Comparison of ENCODE assay signal across 15 cellular contexts in the genomic region with DNA sequence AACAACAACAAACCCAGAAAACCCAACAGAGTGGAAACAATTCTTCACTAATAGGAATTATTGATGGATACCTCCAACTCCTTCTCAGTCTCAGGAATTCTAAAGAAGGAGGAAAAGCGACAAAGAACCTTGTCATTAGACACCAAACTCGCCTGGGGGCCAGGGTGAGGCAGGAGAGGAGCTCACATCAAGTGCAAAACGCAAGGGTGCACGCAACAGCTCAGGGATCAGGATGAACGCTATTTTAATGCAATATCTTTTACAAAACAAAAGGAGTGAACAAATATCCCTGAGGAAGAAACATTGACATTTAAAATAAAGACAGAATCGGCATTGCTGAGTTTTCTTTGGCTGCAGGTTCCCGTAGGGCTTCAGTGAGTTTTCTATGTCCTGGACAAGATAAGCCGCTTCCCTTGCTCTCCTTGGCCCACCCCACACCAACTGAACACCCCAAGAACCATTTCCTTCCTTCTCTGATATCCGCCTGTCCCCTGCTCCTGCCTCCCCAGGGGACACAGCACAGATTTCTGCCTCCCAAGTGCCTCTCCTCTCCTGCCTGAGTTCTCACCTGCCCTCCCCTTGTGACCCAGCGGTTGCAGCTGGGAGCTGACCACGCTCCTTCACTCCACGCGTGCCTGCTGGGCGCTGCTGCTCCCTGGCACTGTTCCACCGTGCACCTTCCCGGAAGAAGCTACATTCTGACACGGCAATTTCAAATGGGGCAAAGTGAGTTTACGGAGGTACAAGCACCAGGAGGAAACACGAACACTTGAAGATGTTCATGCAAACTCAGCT.
A peak's percentile ranks its signal among the peaks of the same experiment; 100 is the strongest.
DNase-seq lines count a peak whose midpoint lies in the region; ATAC-seq and TF ChIP-seq lines count a peak whose summit lies in the region.
"Had no signal": no experiment of that assay in that cellular context is flagged by ENCODE, and none has a peak within 500 bp of the region (broad histone marks: within the 10 kb centered on the region; RNA-seq: fewer than 3 reads in every experiment).

No MANE protein-coding gene starts in this region.

- 57% methylated on average over 19 of the region's 19 CpGs for WGBS in SK-N-SH (ENCODE audit: low lambda C conversion rate)

- H4K20me1 ChIP-seq in SK-N-SH (ENCODE audit: insufficient read depth), result no peaks in the 10 kb centered on the region

- H3K27me3 ChIP-seq in thoracic aorta (replicated peaks; ENCODE audit: insufficient read depth) (no peaks in the 10 kb centered on the region), SK-N-SH (ENCODE audit: insufficient read depth) (no peaks in the 10 kb centered on the region)
- H3K27me3 ChIP-seq: gastroesophageal sphincter had no signal

- H3K79me2 ChIP-seq in SK-N-SH (ENCODE audit: insufficient read depth), result no peaks in the 10 kb centered on the region

- H3K27ac Mint-ChIP-seq in T-cell, result peak overlapping the region in 1 of 2 donors; percentile 85

- POLR2A ChIA-PET in T-cell (lab: Charles Lee) (no interaction called here), SK-N-SH (lab: Yijun Ruan, JAX) (interaction anchor here (0.6 kb wide), 1 partner anchor 47 kb away, joined by 3 read pairs; no protein-coding TSS in a partner anchor)

- H3K9me3 ChIP-seq in thoracic aorta, result no peaks in the 10 kb centered on the region
- no peaks in the 10 kb centered on the region for H3K9me3 ChIP-seq in SK-N-SH
- H3K9me3 ChIP-seq: Caco-2, gastroesophageal sphincter had no signal

- peaks cover 57 to 65% (median 60%) of the 10 kb centered on the region in 3 donors for H3K4me1 Mint-ChIP-seq in T-cell

- no peak overlapping the region for H3K4me2 ChIP-seq in SK-N-SH

- TF ChIP-seq CTCF in thoracic aorta (IDR thresholded peaks at IDR 0.05), result no peak
- no peak for TF ChIP-seq CTCF in SK-N-SH (IDR thresholded peaks at IDR 0.05)

- no peak overlapping the region for H2AFZ ChIP-seq in SK-N-SH (ENCODE audit: low read depth)

- no peak overlapping the region for H3K9ac ChIP-seq in SK-N-SH

- no peak for TF ChIP-seq RAD21 in SK-N-SH (IDR thresholded peaks at IDR 0.05; ENCODE audit: low read length)

- H3K4me1 ChIP-seq in thoracic aorta (ENCODE audit: control insufficient read depth in 1 of 2, low read depth in 2 of 2), result peaks cover 58 to 100% of the 10 kb centered on the region in 2 donors
- peaks cover 0 to 20% of the 10 kb centered on the region in 2 experiments; a peak in 2 of 4 replicates for H3K4me1 ChIP-seq in SK-N-SH (ENCODE audit: control insufficient read depth in 1 of 2, insufficient read depth in 2 of 2, low read depth in 1 of 2, low read length in 1 of 2)
- H3K4me1 ChIP-seq: Caco-2 had no signal

- no peaks in the 10 kb centered on the region for H3K9me3 Mint-ChIP-seq in T-cell

- DNase-seq in activated effector memory CD4-positive, alpha-beta T cell treated with anti-CD3 and anti-CD28 coated beads, Interleukin-2, amount 50 U/mL, for 16 hours, result peak; percentile 27
- DNase-seq in activated effector memory CD4-positive, alpha-beta T cell treated with Interleukin-2 at 50 U/mL for 16 hours, result no peak
- DNase-seq in T-cell, result peak in 1 of 34 experiments; percentile 14
- peak; percentile 36 for DNase-seq in left kidney (ENCODE audit: low read depth, low spot score)
- DNase-seq in thoracic aorta (ENCODE audit: low spot score), result no peak
- no peak for DNase-seq in SK-N-SH
- DNase-seq: ACHN; Caco-2; NCI-H1436 treated with DMSO at 0.1 percent for 48 hours; stimulated activated naive CD8-positive, alpha-beta T cell treated with anti-CD3 and anti-CD28 coated beads, Interleukin-15, Interleukin-2, amounts not matched to agents 100 U/mL and 50 U/mL, for 24 hours had no signal

- H3F3A ChIP-seq in SK-N-SH (replicated peaks; ENCODE audit: insufficient read depth), result no peaks in the 10 kb centered on the region

- H3K9me2 ChIP-seq in SK-N-SH, result no peaks in the 10 kb centered on the region

- no peaks in the 10 kb centered on the region for H3K36me3 ChIP-seq in thoracic aorta
- H3K36me3 ChIP-seq in SK-N-SH (replicated peaks in 1 of 2; ENCODE audit: control insufficient read depth in 1 of 2, insufficient read depth in 2 of 2, low read length in 1 of 2), result no peaks in the 10 kb centered on the region

- H3K4me3 ChIP-seq in thoracic aorta, result no peak overlapping the region
- H3K4me3 ChIP-seq in SK-N-SH (ENCODE audit: low read depth in 2 of 2, low read length in 1 of 2), result no peak overlapping the region
- H3K4me3 ChIP-seq: gastroesophageal sphincter had no signal

- CTCF ChIA-PET in T-cell (lab: Charles Lee) (interaction anchor here in 1 of 2 donors (0.5 to 1.5 kb wide), 2 partner anchors 17 to 291 kb away, joined by 3 to 12 read pairs; no protein-coding TSS in a partner anchor), SK-N-SH (lab: Yijun Ruan, JAX) (no interaction called here)

- no peaks in the 10 kb centered on the region for H3K36me3 Mint-ChIP-seq in T-cell

- H3K27ac ChIP-seq in thoracic aorta, result peak overlapping the region; percentile 72 to 83
- no peak overlapping the region for H3K27ac ChIP-seq in SK-N-SH (ENCODE audit: low read depth in 2 of 2, low read length in 1 of 2)
- H3K27ac ChIP-seq: epithelial cell of prostate, gastroesophageal sphincter had no signal

- TF ChIP-seq EP300 in SK-N-SH (IDR thresholded peaks at IDR 0.05; ENCODE audit: borderline replicate concordance in 1 of 2, low read depth in 1 of 2, low read length in 1 of 2), result no peak

- H3K4me3 Mint-ChIP-seq in T-cell, result peak overlapping the region; percentile 21 to 75 (median 51)

- ATAC-seq in T-cell (replicated peaks in 1 of 4) (peak in 2 of 4 experiments; percentile 59 to 61), thoracic aorta (ENCODE audit: insufficient number of reproducible peaks, low FRiP score, low read depth) (no peak), HG03135 (IDR thresholded peaks at IDR 0.05; ENCODE audit: unreplicated experiment) (no peak), HG03196 (IDR thresholded peaks at IDR 0.05; ENCODE audit: unreplicated experiment) (no peak)
- ATAC-seq: activated CD4-positive, CD25-positive, alpha-beta regulatory T cell treated with anti-CD3 and anti-CD28 coated beads, Interleukin-2, amount 50 U/mL, for 24 hours; gastroesophageal sphincter; stimulated activated naive CD8-positive, alpha-beta T cell treated with anti-CD3 and anti-CD28 coated beads, Interleukin-15, Interleukin-2, amounts not matched to agents 100 U/mL and 50 U/mL, for 24 hours had no signal

- H3K27me3 Mint-ChIP-seq in T-cell, result no peaks in the 10 kb centered on the region

TF ChIP-seq in SK-N-SH, 30 proteins besides CTCF, POLR2A, EP300 and RAD21:
- TF ChIP-seq JUND (IDR thresholded peaks at IDR 0.05) (no peak), CHD2 (IDR thresholded peaks at IDR 0.05; ENCODE audit: low read length, partially characterized antibody) (no peak), YY1 (IDR thresholded peaks at IDR 0.05; ENCODE audit: low read depth) (no peak), TCF12 (IDR thresholded peaks at IDR 0.05) (no peak), EZH2phosphoT487 (IDR thresholded peaks at IDR 0.05; ENCODE audit: borderline replicate concordance, low read depth) (no peak), FOXJ3 (CRISPR knock-in tag; IDR thresholded peaks at IDR 0.05) (no peak), NRF1 (IDR thresholded peaks at IDR 0.05; ENCODE audit: low read depth, low read length) (no peak), RXRA (IDR thresholded peaks at IDR 0.05; ENCODE audit: borderline replicate concordance, low read depth) (no peak), NFIC (IDR thresholded peaks at IDR 0.05; ENCODE audit: borderline replicate concordance) (no peak), RCOR1 (IDR thresholded peaks at IDR 0.05; ENCODE audit: low read length) (no peak)
- TF ChIP-seq, protein P1, sequence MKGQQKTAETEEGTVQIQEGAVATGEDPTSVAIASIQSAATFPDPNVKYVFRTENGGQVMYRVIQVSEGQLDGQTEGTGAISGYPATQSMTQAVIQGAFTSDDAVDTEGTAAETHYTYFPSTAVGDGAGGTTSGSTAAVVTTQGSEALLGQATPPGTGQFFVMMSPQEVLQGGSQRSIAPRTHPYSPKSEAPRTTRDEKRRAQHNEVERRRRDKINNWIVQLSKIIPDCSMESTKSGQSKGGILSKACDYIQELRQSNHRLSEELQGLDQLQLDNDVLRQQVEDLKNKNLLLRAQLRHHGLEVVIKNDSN (IDR thresholded peaks at IDR 0.05; ENCODE audit: borderline replicate concordance, low read depth), result no peak

Comparison
In these comparisons a context has a peak if more than half of its experiments do, and no peak if none do; other contexts are left out.
1. DNase-seq: peak in activated effector memory CD4-positive, alpha-beta T cell treated with anti-CD3 and anti-CD28 coated beads, Interleukin-2, amount 50 U/mL, for 16 hours (single experiment) and left kidney (single experiment); none in activated effector memory CD4-positive, alpha-beta T cell treated with Interleukin-2 at 50 U/mL for 16 hours (single experiment), thoracic aorta (single experiment) and SK-N-SH (single experiment).
2. H3K27ac ChIP-seq: peak in thoracic aorta (2 of 2); none in SK-N-SH (0 of 2).